Comparison of ENCODE assay signal across 20 cellular contexts in the genomic region with DNA sequence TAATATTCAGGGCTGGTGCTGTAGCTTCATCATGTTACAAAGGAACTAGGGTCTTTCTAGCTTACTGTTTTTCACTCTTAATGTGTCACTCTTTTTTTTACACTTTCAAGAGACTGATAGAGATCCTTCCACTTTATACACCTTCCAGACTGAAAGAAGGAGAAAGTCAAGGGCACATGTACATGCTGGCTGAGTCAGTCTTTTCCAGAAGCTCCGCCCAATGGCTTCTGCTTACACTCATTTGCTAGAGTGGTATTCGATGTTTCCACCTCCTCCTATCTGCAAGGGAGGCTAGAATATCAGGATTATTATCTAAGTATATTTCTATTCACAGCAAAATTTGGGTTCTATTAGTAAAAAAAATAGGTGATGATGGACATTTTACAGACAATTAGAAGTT.
DNase-seq lines count a peak whose midpoint lies in the region; ATAC-seq and TF ChIP-seq lines count a peak whose summit lies in the region.
"Had no signal": no experiment of that assay in that cellular context is flagged by ENCODE, and none has a peak within 500 bp of the region (broad histone marks: within the 10 kb centered on the region; RNA-seq: fewer than 3 reads in every experiment).

No MANE protein-coding gene starts in this region.

- WGBS in mammary epithelial cell (ENCODE audit: low coverage, missing lambda C conversion rate): 0% methylated on average over 2 of the region's 2 CpGs

- no peaks in the 10 kb centered on the region for H3K27me3 Mint-ChIP-seq in activated naive CD8-positive, alpha-beta T cell
- H3K27me3 Mint-ChIP-seq in stimulated activated naive CD8-positive, alpha-beta T cell treated with anti-CD3 and anti-CD28 coated beads, Interleukin-15, amount 100 ng/mL, for 72 hours: no peaks in the 10 kb centered on the region

- H4K20me1 ChIP-seq in mammary epithelial cell (ENCODE audit: insufficient read depth, low read length): no peaks in the 10 kb centered on the region

- no peaks in the 10 kb centered on the region for H3K36me3 Mint-ChIP-seq in activated naive CD8-positive, alpha-beta T cell

- no peak for ATAC-seq in stimulated activated naive CD8-positive, alpha-beta T cell treated with anti-CD3 and anti-CD28 coated beads, Interleukin-15, amount 100 ng/mL, for 72 hours
- ATAC-seq in HG02981 (IDR thresholded peaks at IDR 0.05; ENCODE audit: unreplicated experiment): no peak
- ATAC-seq: body of pancreas, sciatic nerve had no signal

- DNase-seq in mammary epithelial cell (peak; percentile 8), breast epithelium (ENCODE audit: low spot score in 2 of 2) (no peak), SW480 (ENCODE audit: low spot score) (peak; percentile 5), DMS79 treated with DMSO at 0.1 percent for 48 hours (lab: John Stamatoyannopoulos, UW) (no peak)
- DNase-seq in stimulated activated naive CD8-positive, alpha-beta T cell treated with anti-CD3 and anti-CD28 coated beads, Interleukin-15, amount 100 ng/mL, for 72 hours: peak in 1 of 2 donors; percentile 12
- DNase-seq: body of pancreas; DND-41; MG63; NCI-H1436; NCI-H2171 treated with DMSO at 0.1 percent for 48 hours; NCI-H526 treated with DMSO at 0.1 percent for 48 hours; Right ventricle myocardium superior; stimulated activated naive CD4-positive, alpha-beta T cell; SW 1271 had no signal

- intact Hi-C loops in mammary epithelial cell (cut with micrococcal nuclease) (loop anchor here (5.0 kb wide), 1 partner anchor 103 kb away; no protein-coding TSS in a partner anchor), breast epithelium (cut with DNase I; ENCODE audit: low total_unique reads) (no loop called here)

- no peak overlapping the region for H3K9ac ChIP-seq in mammary epithelial cell (ENCODE audit: insufficient read depth, low read length)
- H3K9ac ChIP-seq: parathyroid adenoma had no signal

- in situ Hi-C loops in mammary epithelial cell (cut with MboI; ENCODE audit: low sequenced_read_pairs in 2 of 2): loop anchor here in 1 of 2 donors (25.0 kb wide), 1 partner anchor 88 kb away; no protein-coding TSS in a partner anchor

- TF ChIP-seq POLR2A in breast epithelium (IDR thresholded peaks at IDR 0.05): no peak

- BruUV-seq in mammary epithelial cell (replicated peaks; lab: Mats Ljungman, UMichigan): no TSS peak

- H3K27me3 ChIP-seq in mammary epithelial cell (ENCODE audit: insufficient read depth, low read length) (no peaks in the 10 kb centered on the region), breast epithelium (no peaks in the 10 kb centered on the region)
- H3K27me3 ChIP-seq: body of pancreas, MG63, tibial nerve had no signal

- no peak overlapping the region for H2AFZ ChIP-seq in mammary epithelial cell (ENCODE audit: low read depth, low read length)
- H2AFZ ChIP-seq: parathyroid adenoma had no signal

- peak overlapping the region; percentile 98 for H3K4me3 Mint-ChIP-seq in activated naive CD8-positive, alpha-beta T cell
- peak overlapping the region; percentile 19 to 31 for H3K4me3 Mint-ChIP-seq in stimulated activated naive CD8-positive, alpha-beta T cell treated with anti-CD3 and anti-CD28 coated beads, Interleukin-15, amount 100 ng/mL, for 72 hours
- H3K4me3 Mint-ChIP-seq: nephron had no signal

- H3K36me3 ChIP-seq in mammary epithelial cell (ENCODE audit: insufficient read depth, low read length) (no peaks in the 10 kb centered on the region), breast epithelium (no peaks in the 10 kb centered on the region)
- H3K36me3 ChIP-seq: MG63, tibial nerve had no signal

- dilution Hi-C loops in mammary epithelial cell (cut with HindIII; ENCODE audit: low sequenced_read_pairs): no loop called here

- H3K4me3 ChIP-seq in mammary epithelial cell (replicated peaks in 1 of 3; ENCODE audit: insufficient read depth in 1 of 3, low read depth in 2 of 3, low read length in 3 of 3) (no peak overlapping the region), breast epithelium (no peak overlapping the region)
- H3K4me3 ChIP-seq: body of pancreas, MG63, tibial nerve had no signal

- no peak overlapping the region for H3K27ac ChIP-seq in mammary epithelial cell (ENCODE audit: insufficient read depth, low read depth, low read length)
- no peak overlapping the region for H3K27ac ChIP-seq in breast epithelium
- H3K27ac ChIP-seq: body of pancreas, parathyroid adenoma, tibial nerve had no signal

- CTCF ChIA-PET in mammary epithelial cell (lab: Charles Lee; ENCODE audit: low non-redundant PET): interaction anchor here (1.2 kb wide), 1 partner anchor 101 kb away, joined by 5 read pairs; no protein-coding TSS in a partner anchor

- H3K4me1 ChIP-seq in mammary epithelial cell (ENCODE audit: insufficient read depth, low read length): no peaks in the 10 kb centered on the region
- H3K4me1 ChIP-seq in breast epithelium: no peaks in the 10 kb centered on the region
- H3K4me1 ChIP-seq: body of pancreas, parathyroid adenoma, tibial nerve had no signal

- no peak overlapping the region for H3K4me2 ChIP-seq in mammary epithelial cell (ENCODE audit: insufficient read depth, low read depth, low read length)

- no peak for TF ChIP-seq CTCF in mammary epithelial cell (conservative IDR thresholded peaks at IDR 0.05 in 1 of 2, IDR thresholded peaks at IDR 0.05 in 1 of 2; ENCODE audit: extremely low read depth in 1 of 2, insufficient read depth in 1 of 2, low read depth in 1 of 2, low read length in 2 of 2)
- TF ChIP-seq CTCF in breast epithelium (IDR thresholded peaks at IDR 0.05): no peak

- H3K27ac Mint-ChIP-seq in activated naive CD8-positive, alpha-beta T cell: peak overlapping the region; percentile 97
- H3K27ac Mint-ChIP-seq in stimulated activated naive CD8-positive, alpha-beta T cell treated with anti-CD3 and anti-CD28 coated beads, Interleukin-15, amount 100 ng/mL, for 72 hours: no peak overlapping the region
- H3K27ac Mint-ChIP-seq: nephron had no signal

- H3K9me3 ChIP-seq in mammary epithelial cell (replicated peaks; ENCODE audit: insufficient read depth, low read length) (no peaks in the 10 kb centered on the region), breast epithelium (no peaks in the 10 kb centered on the region)
- H3K9me3 ChIP-seq: body of pancreas, MG63, tibial nerve had no signal

- H3K79me2 ChIP-seq in mammary epithelial cell (ENCODE audit: insufficient read depth, low read length): no peaks in the 10 kb centered on the region
- H3K79me2 ChIP-seq: parathyroid adenoma had no signal

- H3K4me1 Mint-ChIP-seq in activated naive CD8-positive, alpha-beta T cell (ENCODE audit: low read depth): peaks cover 26% of the 10 kb centered on the region
- H3K4me1 Mint-ChIP-seq in stimulated activated naive CD8-positive, alpha-beta T cell treated with anti-CD3 and anti-CD28 coated beads, Interleukin-15, amount 100 ng/mL, for 72 hours: peaks cover 36% of the 10 kb centered on the region
- H3K4me1 Mint-ChIP-seq: nephron had no signal

- no peaks in the 10 kb centered on the region for H3K9me3 Mint-ChIP-seq in activated naive CD8-positive, alpha-beta T cell (ENCODE audit: low read depth)
- no peaks in the 10 kb centered on the region for H3K9me3 Mint-ChIP-seq in stimulated activated naive CD8-positive, alpha-beta T cell treated with anti-CD3 and anti-CD28 coated beads, Interleukin-15, amount 100 ng/mL, for 72 hours
- H3K9me3 Mint-ChIP-seq: nephron had no signal

Comparison
In these comparisons a context has a peak if more than half of its experiments do, and no peak if none do; other contexts are left out.
1. DNase-seq: peak in mammary epithelial cell (single experiment) and SW480 (single experiment); none in breast epithelium (0 of 2) and DMS79 treated with DMSO at 0.1 percent for 48 hours (single experiment).